ENCODE assay signal across 10 cellular contexts in the genomic region with DNA sequence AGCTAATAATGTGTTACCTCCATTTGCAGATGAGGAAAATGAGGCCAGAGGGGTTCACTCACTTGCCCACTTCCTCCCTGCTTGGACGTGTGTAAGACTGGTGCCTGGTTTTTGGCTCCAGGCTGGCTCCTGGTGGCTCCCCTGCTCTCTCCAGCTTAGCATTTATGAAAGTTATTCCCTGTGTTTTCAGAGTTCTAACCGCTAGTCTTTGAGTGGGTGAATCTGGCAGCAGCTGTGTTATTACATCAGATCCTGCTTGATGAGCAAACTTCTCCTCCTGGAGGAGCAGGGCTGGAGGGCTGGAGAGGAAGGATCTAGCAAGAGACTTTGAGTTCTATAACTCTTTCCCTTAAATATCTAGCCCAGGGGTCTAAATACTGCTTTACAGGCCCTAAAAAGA.
DNase-seq lines count a peak whose midpoint lies in the region; ATAC-seq lines count a peak whose summit lies in the region.
"Had no signal": no experiment of that assay in that cellular context is flagged by ENCODE, and none has a peak within 500 bp of the region (broad histone marks: within the 10 kb centered on the region; RNA-seq: fewer than 3 reads in every experiment).

No MANE protein-coding gene starts in this region.

- H3K27me3 ChIP-seq in esophagus (ENCODE audit: control insufficient read depth in 1 of 2, insufficient read depth in 2 of 2, low read length in 2 of 2) (no peaks in the 10 kb centered on the region), muscle layer of duodenum (ENCODE audit: low read depth, low read length) (no peaks in the 10 kb centered on the region)

- H3K4me3 ChIP-seq in esophagus (ENCODE audit: low read depth in 1 of 2, low read length in 2 of 2) (no peak overlapping the region), muscle layer of duodenum (ENCODE audit: low read depth in 1 of 2, low read length in 2 of 2) (no peak overlapping the region)

- H3K4me1 ChIP-seq in esophagus (ENCODE audit: control insufficient read depth in 2 of 2, insufficient read depth in 2 of 2, low read length in 1 of 2) = peaks cover 0 to 5% of the 10 kb centered on the region in 2 donors
- H3K4me1 ChIP-seq in muscle layer of duodenum (ENCODE audit: control insufficient read depth in 1 of 2, insufficient read depth in 2 of 2, low read length in 2 of 2) = peaks cover 0 to 42% of the 10 kb centered on the region in 2 donors

- intact Hi-C loops in Right ventricle myocardium inferior (cut with DNase I) = no loop called here
- intact Hi-C loops in cardiac septum (cut with DNase I) = no loop called here

- H3K36me3 ChIP-seq in esophagus (ENCODE audit: control insufficient read depth in 2 of 2, insufficient read depth in 2 of 2, low read length in 1 of 2) (no peaks in the 10 kb centered on the region), muscle layer of duodenum (ENCODE audit: control insufficient read depth in 1 of 2, insufficient read depth in 2 of 2, low read length in 2 of 2) (no peaks in the 10 kb centered on the region)

- peak overlapping the region; percentile 9 to 60 for H3K27ac ChIP-seq in esophagus (ENCODE audit: low read depth in 2 of 2, low read length in 1 of 2)
- H3K27ac ChIP-seq in muscle layer of duodenum (ENCODE audit: low read length) = peak overlapping the region; percentile 76

- H3K9me3 ChIP-seq in esophagus (ENCODE audit: control insufficient read depth in 2 of 2, insufficient read depth in 1 of 2, low read depth in 1 of 2, low read length in 1 of 2) = no peaks in the 10 kb centered on the region
- no peaks in the 10 kb centered on the region for H3K9me3 ChIP-seq in muscle layer of duodenum (ENCODE audit: control insufficient read depth in 1 of 2, low read length in 2 of 2)

- peak; percentile 87 for ATAC-seq in Right ventricle myocardium inferior

- 31 to 35% methylated on average over 2 of the region's 2 CpGs for WGBS in esophagus, 2 donors

- DNase-seq in Right ventricle myocardium inferior (ENCODE audit: missing footprints) (peak; percentile 30), cardiac septum (ENCODE audit: low spot score) (no peak), cerebellum (ENCODE audit: low spot score) (no peak), NCI-H1694 treated with DMSO at 0.1 percent for 48 hours (lab: John Stamatoyannopoulos, UW) (no peak), NOMO-1 treated with dmso at 0.1 percent for 144 hours (lab: John Stamatoyannopoulos, UW; ENCODE audit: unreplicated experiment) (no peak)
- no peak for DNase-seq in activated CD8-positive, alpha-beta memory T cell treated with anti-CD3 and anti-CD28 coated beads, Interleukin-2, amount 50 U/mL, for 48 hours
- DNase-seq: activated naive CD8-positive, alpha-beta T cell treated with anti-CD3 and anti-CD28 coated beads, Interleukin-2, amount 10 ng/mL, durations not matched to agents 7 days and 5 days; NCI-H2081 treated with DMSO at 0.1 percent for 48 hours had no signal
